Comparison of ENCODE assay signal across 1 cellular context in genomic region chr7:127585044-127585953, GRCh38.
TF ChIP-seq lines count a peak whose summit lies in the region.

Gene GCC1 (minus strand): TSS chr7:127585596. CDS start chr7:127585182, 414 bp downstream.

TF ChIP-seq in HepG2, 621 proteins besides CTCF, POLR2A, EP300 and RAD21 (continued from another document and continues in another):
- TF ChIP-seq ZSCAN5A (CRISPR knock-in tag; IDR thresholded peaks at IDR 0.05; ENCODE audit: borderline replicate concordance): no peak
- 0 out of 2 replicates have a peak, but pooled peaks have one; percentile 84 for TF ChIP-seq ZNF850 (CRISPR knock-in tag; conservative IDR thresholded peaks at IDR 0.05)
- TF ChIP-seq RBM39 (IDR thresholded peaks at IDR 0.05; ENCODE audit: low read depth, low read length, poor library complexity, severe bottlenecking): peak; percentile 79
- TF ChIP-seq RAD51 (IDR thresholded peaks at IDR 0.05; ENCODE audit: borderline replicate concordance): no peak
- no peak for TF ChIP-seq RARA (CRISPR knock-in tag; IDR thresholded peaks at IDR 0.05)
- 0 out of 2 replicates have a peak, but pooled peaks have one; percentile 43 for TF ChIP-seq MXD4 (CRISPR knock-in tag; IDR thresholded peaks at IDR 0.05)
- TF ChIP-seq, protein P1, sequence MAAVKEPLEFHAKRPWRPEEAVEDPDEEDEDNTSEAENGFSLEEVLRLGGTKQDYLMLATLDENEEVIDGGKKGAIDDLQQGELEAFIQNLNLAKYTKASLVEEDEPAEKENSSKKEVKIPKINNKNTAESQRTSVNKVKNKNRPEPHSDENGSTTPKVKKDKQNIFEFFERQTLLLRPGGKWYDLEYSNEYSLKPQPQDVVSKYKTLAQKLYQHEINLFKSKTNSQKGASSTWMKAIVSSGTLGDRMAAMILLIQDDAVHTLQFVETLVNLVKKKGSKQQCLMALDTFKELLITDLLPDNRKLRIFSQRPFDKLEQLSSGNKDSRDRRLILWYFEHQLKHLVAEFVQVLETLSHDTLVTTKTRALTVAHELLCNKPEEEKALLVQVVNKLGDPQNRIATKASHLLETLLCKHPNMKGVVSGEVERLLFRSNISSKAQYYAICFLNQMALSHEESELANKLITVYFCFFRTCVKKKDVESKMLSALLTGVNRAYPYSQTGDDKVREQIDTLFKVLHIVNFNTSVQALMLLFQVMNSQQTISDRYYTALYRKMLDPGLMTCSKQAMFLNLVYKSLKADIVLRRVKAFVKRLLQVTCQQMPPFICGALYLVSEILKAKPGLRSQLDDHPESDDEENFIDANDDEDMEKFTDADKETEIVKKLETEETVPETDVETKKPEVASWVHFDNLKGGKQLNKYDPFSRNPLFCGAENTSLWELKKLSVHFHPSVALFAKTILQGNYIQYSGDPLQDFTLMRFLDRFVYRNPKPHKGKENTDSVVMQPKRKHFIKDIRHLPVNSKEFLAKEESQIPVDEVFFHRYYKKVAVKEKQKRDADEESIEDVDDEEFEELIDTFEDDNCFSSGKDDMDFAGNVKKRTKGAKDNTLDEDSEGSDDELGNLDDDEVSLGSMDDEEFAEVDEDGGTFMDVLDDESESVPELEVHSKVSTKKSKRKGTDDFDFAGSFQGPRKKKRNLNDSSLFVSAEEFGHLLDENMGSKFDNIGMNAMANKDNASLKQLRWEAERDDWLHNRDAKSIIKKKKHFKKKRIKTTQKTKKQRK (IDR thresholded peaks at IDR 0.05; ENCODE audit: low read length): no peak
- no peak for TF ChIP-seq U2AF2 (IDR thresholded peaks at IDR 0.05; ENCODE audit: low read depth, low read length)
- TF ChIP-seq ZNF136 (CRISPR knock-in tag; IDR thresholded peaks at IDR 0.05; ENCODE audit: low read depth): no peak
- no peak for TF ChIP-seq DMAP1 (CRISPR knock-in tag; IDR thresholded peaks at IDR 0.05)
- peak; percentile 64; the same call in 1 of the 2 replicates for TF ChIP-seq ZBTB42 (CRISPR knock-in tag; IDR thresholded peaks at IDR 0.05)
- peak; percentile 53; the same call in 1 of the 2 replicates for TF ChIP-seq CSRNP1 (CRISPR knock-in tag; IDR thresholded peaks at IDR 0.05)
- no peak for TF ChIP-seq FOXA1 (IDR thresholded peaks at IDR 0.05)
- no peak for TF ChIP-seq FOXA1 (CRISPR knock-in tag; IDR thresholded peaks at IDR 0.05)
- TF ChIP-seq ZNF180 (CRISPR knock-in tag; IDR thresholded peaks at IDR 0.05; ENCODE audit: borderline replicate concordance, low read depth): no peak
- TF ChIP-seq PLRG1 (conservative IDR thresholded peaks at IDR 0.05): no peak
- TF ChIP-seq TMF1 (CRISPR knock-in tag; IDR thresholded peaks at IDR 0.05; ENCODE audit: low read depth): no peak
- peak; percentile 70; the same call in 1 of the 2 replicates for TF ChIP-seq ZNF329 (CRISPR knock-in tag; IDR thresholded peaks at IDR 0.05; ENCODE audit: low read depth)
- TF ChIP-seq, protein P2, sequence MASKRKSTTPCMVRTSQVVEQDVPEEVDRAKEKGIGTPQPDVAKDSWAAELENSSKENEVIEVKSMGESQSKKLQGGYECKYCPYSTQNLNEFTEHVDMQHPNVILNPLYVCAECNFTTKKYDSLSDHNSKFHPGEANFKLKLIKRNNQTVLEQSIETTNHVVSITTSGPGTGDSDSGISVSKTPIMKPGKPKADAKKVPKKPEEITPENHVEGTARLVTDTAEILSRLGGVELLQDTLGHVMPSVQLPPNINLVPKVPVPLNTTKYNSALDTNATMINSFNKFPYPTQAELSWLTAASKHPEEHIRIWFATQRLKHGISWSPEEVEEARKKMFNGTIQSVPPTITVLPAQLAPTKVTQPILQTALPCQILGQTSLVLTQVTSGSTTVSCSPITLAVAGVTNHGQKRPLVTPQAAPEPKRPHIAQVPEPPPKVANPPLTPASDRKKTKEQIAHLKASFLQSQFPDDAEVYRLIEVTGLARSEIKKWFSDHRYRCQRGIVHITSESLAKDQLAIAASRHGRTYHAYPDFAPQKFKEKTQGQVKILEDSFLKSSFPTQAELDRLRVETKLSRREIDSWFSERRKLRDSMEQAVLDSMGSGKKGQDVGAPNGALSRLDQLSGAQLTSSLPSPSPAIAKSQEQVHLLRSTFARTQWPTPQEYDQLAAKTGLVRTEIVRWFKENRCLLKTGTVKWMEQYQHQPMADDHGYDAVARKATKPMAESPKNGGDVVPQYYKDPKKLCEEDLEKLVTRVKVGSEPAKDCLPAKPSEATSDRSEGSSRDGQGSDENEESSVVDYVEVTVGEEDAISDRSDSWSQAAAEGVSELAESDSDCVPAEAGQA (IDR thresholded peaks at IDR 0.05; ENCODE audit: low read depth): peak; percentile 73
- TF ChIP-seq, protein P2 (CRISPR knock-in tag; IDR thresholded peaks at IDR 0.05; ENCODE audit: borderline replicate concordance): no peak
- no peak for TF ChIP-seq ZNF331 (CRISPR knock-in tag; IDR thresholded peaks at IDR 0.05)
- TF ChIP-seq WIZ (CRISPR knock-in tag; IDR thresholded peaks at IDR 0.05): no peak
- TF ChIP-seq, protein P3, sequence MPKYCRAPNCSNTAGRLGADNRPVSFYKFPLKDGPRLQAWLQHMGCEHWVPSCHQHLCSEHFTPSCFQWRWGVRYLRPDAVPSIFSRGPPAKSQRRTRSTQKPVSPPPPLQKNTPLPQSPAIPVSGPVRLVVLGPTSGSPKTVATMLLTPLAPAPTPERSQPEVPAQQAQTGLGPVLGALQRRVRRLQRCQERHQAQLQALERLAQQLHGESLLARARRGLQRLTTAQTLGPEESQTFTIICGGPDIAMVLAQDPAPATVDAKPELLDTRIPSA (CRISPR knock-in tag; IDR thresholded peaks at IDR 0.05; ENCODE audit: borderline replicate concordance): 0 out of 2 replicates have a peak, but pooled peaks have one; percentile 47
- no peak for TF ChIP-seq TIGD3 (CRISPR knock-in tag; IDR thresholded peaks at IDR 0.05; ENCODE audit: borderline replicate concordance)
- TF ChIP-seq, protein P4, sequence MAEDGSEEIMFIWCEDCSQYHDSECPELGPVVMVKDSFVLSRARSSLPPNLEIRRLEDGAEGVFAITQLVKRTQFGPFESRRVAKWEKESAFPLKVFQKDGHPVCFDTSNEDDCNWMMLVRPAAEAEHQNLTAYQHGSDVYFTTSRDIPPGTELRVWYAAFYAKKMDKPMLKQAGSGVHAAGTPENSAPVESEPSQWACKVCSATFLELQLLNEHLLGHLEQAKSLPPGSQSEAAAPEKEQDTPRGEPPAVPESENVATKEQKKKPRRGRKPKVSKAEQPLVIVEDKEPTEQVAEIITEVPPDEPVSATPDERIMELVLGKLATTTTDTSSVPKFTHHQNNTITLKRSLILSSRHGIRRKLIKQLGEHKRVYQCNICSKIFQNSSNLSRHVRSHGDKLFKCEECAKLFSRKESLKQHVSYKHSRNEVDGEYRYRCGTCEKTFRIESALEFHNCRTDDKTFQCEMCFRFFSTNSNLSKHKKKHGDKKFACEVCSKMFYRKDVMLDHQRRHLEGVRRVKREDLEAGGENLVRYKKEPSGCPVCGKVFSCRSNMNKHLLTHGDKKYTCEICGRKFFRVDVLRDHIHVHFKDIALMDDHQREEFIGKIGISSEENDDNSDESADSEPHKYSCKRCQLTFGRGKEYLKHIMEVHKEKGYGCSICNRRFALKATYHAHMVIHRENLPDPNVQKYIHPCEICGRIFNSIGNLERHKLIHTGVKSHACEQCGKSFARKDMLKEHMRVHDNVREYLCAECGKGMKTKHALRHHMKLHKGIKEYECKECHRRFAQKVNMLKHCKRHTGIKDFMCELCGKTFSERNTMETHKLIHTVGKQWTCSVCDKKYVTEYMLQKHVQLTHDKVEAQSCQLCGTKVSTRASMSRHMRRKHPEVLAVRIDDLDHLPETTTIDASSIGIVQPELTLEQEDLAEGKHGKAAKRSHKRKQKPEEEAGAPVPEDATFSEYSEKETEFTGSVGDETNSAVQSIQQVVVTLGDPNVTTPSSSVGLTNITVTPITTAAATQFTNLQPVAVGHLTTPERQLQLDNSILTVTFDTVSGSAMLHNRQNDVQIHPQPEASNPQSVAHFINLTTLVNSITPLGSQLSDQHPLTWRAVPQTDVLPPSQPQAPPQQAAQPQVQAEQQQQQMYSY (CRISPR knock-in tag; IDR thresholded peaks at IDR 0.05): no peak
- 0 out of 2 replicates have a peak, but pooled peaks have one; percentile 8 for TF ChIP-seq PITX1 (CRISPR knock-in tag; IDR thresholded peaks at IDR 0.05)
- TF ChIP-seq TCF7L2 (IDR thresholded peaks at IDR 0.05; ENCODE audit: low read depth, low read length): no peak
- TF ChIP-seq NCOA1 (CRISPR knock-in tag; IDR thresholded peaks at IDR 0.05): no peak
- peak; percentile 91; the same call in 1 of the 2 replicates for TF ChIP-seq ZNF224 (CRISPR knock-in tag; IDR thresholded peaks at IDR 0.05)
- TF ChIP-seq RBM22 (optimal IDR thresholded peaks at IDR 0.05; ENCODE audit: low read length): no peak
- TF ChIP-seq KDM4B (CRISPR knock-in tag; IDR thresholded peaks at IDR 0.05): no peak
- TF ChIP-seq, protein P5, sequence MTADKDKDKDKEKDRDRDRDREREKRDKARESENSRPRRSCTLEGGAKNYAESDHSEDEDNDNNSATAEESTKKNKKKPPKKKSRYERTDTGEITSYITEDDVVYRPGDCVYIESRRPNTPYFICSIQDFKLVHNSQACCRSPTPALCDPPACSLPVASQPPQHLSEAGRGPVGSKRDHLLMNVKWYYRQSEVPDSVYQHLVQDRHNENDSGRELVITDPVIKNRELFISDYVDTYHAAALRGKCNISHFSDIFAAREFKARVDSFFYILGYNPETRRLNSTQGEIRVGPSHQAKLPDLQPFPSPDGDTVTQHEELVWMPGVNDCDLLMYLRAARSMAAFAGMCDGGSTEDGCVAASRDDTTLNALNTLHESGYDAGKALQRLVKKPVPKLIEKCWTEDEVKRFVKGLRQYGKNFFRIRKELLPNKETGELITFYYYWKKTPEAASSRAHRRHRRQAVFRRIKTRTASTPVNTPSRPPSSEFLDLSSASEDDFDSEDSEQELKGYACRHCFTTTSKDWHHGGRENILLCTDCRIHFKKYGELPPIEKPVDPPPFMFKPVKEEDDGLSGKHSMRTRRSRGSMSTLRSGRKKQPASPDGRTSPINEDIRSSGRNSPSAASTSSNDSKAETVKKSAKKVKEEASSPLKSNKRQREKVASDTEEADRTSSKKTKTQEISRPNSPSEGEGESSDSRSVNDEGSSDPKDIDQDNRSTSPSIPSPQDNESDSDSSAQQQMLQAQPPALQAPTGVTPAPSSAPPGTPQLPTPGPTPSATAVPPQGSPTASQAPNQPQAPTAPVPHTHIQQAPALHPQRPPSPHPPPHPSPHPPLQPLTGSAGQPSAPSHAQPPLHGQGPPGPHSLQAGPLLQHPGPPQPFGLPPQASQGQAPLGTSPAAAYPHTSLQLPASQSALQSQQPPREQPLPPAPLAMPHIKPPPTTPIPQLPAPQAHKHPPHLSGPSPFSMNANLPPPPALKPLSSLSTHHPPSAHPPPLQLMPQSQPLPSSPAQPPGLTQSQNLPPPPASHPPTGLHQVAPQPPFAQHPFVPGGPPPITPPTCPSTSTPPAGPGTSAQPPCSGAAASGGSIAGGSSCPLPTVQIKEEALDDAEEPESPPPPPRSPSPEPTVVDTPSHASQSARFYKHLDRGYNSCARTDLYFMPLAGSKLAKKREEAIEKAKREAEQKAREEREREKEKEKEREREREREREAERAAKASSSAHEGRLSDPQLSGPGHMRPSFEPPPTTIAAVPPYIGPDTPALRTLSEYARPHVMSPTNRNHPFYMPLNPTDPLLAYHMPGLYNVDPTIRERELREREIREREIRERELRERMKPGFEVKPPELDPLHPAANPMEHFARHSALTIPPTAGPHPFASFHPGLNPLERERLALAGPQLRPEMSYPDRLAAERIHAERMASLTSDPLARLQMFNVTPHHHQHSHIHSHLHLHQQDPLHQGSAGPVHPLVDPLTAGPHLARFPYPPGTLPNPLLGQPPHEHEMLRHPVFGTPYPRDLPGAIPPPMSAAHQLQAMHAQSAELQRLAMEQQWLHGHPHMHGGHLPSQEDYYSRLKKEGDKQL (CRISPR knock-in tag; IDR thresholded peaks at IDR 0.05; ENCODE audit: low read depth): 0 out of 2 replicates have a peak, but pooled peaks have one; percentile 16
- TF ChIP-seq AKAP8 (CRISPR knock-in tag; IDR thresholded peaks at IDR 0.05): no peak
- TF ChIP-seq SRSF9 (IDR thresholded peaks at IDR 0.05; ENCODE audit: borderline replicate concordance, insufficient read depth, low read depth, low read length, poor library complexity, severe bottlenecking): no peak
